Comparison of ENCODE assay signal across 26 cellular contexts in the genomic region with DNA sequence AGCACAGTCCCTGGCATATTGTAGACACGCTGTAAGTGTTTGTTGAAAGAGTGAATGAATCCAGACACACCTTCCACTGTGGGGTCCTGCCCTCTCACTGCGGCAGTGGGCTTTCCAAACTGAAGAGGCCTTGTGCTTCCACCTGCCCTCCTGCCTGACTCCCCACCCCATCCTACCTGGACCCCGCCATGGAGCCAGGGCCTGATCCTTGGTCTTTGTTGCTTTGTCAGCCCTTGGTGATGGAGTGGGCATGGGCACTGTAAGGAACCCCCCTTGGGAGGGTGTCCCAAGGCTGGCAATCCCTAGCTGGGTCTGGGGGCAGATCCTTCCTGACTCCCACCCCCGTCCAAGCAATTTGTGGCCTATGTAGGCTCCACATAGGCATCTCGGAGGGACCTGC. TPM values are rescaled to one million over a fixed set of nuclear protein-coding genes. Genes with fewer than 3 reads are reported as not detected.
DNase-seq lines count a peak whose midpoint lies in the region; ATAC-seq, FAIRE-seq and TF ChIP-seq lines count a peak whose summit lies in the region.
"Had no signal": no experiment of that assay in that cellular context is flagged by ENCODE, and none has a peak within 500 bp of the region (broad histone marks: within the 10 kb centered on the region; RNA-seq: fewer than 3 reads in every experiment).

No MANE protein-coding gene starts in this region.

- no peaks in the 10 kb centered on the region for H3K9me3 ChIP-seq in spleen
- H3K9me3 ChIP-seq: body of pancreas had no signal

- no peaks in the 10 kb centered on the region for H3K9me3 Mint-ChIP-seq in nephron
- no peaks in the 10 kb centered on the region for H3K9me3 Mint-ChIP-seq in effector memory CD8-positive, alpha-beta T cell
- H3K9me3 Mint-ChIP-seq: activated naive CD8-positive, alpha-beta T cell treated with anti-CD3 and anti-CD28 coated beads, Interleukin-2, amount 10 ng/mL, durations not matched to agents 7 days and 5 days; activated T-helper 2 cell treated with anti-CD3 and anti-CD28 coated beads, Interferon-gamma antibody, Interleukin-2, Interleukin-4, amounts not matched to agents 10 μg/mL and 5 μg/mL and 100 μg/mL, durations not matched to agents 14 hours and 24 hours and 36 hours; CD4-positive, alpha-beta T cell; IgD-negative memory B cell; memory B cell; naive thymus-derived CD8-positive, alpha-beta T cell had no signal

- no peaks in the 10 kb centered on the region for H3K36me3 ChIP-seq in brain microvascular endothelial cell (replicated peaks)
- no peaks in the 10 kb centered on the region for H3K36me3 ChIP-seq in spleen

- TF ChIP-seq POLR2A in spleen (IDR thresholded peaks at IDR 0.05): no peak

- peaks cover 28% of the 10 kb centered on the region for H3K4me1 Mint-ChIP-seq in nephron
- H3K4me1 Mint-ChIP-seq in effector memory CD8-positive, alpha-beta T cell (ENCODE audit: low read depth in 2 of 2): no peaks in the 10 kb centered on the region
- H3K4me1 Mint-ChIP-seq: activated naive CD8-positive, alpha-beta T cell treated with anti-CD3 and anti-CD28 coated beads, Interleukin-2, amount 10 ng/mL, durations not matched to agents 7 days and 5 days; IgD-negative memory B cell; memory B cell had no signal

- no peaks in the 10 kb centered on the region for H3K27me3 Mint-ChIP-seq in nephron (ENCODE audit: low read depth)
- peaks cover 0 to 11% of the 10 kb centered on the region in 2 donors for H3K27me3 Mint-ChIP-seq in effector memory CD8-positive, alpha-beta T cell
- H3K27me3 Mint-ChIP-seq: CD4-positive, alpha-beta T cell; IgD-negative memory B cell; memory B cell had no signal

- no peak overlapping the region for H3K4me3 Mint-ChIP-seq in nephron
- H3K4me3 Mint-ChIP-seq in effector memory CD8-positive, alpha-beta T cell: no peak overlapping the region
- H3K4me3 Mint-ChIP-seq: activated naive CD8-positive, alpha-beta T cell treated with anti-CD3 and anti-CD28 coated beads, Interleukin-2, amount 10 ng/mL, durations not matched to agents 7 days and 5 days; CD4-positive, alpha-beta T cell; memory B cell; naive thymus-derived CD8-positive, alpha-beta T cell had no signal

- H3K27ac ChIP-seq in brain microvascular endothelial cell (peak overlapping the region; percentile 14), spleen (peak overlapping the region in 2 of 8 donors; percentile 1 to 10)
- H3K27ac ChIP-seq: body of pancreas, PC-9 had no signal

- 85 to 96% (median 88%) methylated on average over 4 to 5 of the region's 5 CpGs for WGBS in spleen, 5 donors

- no peaks in the 10 kb centered on the region for H3K36me3 Mint-ChIP-seq in nephron (ENCODE audit: low read depth)
- H3K36me3 Mint-ChIP-seq in effector memory CD8-positive, alpha-beta T cell (ENCODE audit: insufficient read depth): no peaks in the 10 kb centered on the region
- H3K36me3 Mint-ChIP-seq: activated naive CD8-positive, alpha-beta T cell treated with anti-CD3 and anti-CD28 coated beads, Interleukin-2, amount 10 ng/mL, durations not matched to agents 7 days and 5 days; IgD-negative memory B cell; memory B cell; naive thymus-derived CD8-positive, alpha-beta T cell had no signal

- peaks cover 0 to 5% (median 0%) of the 10 kb centered on the region in 6 donors for H3K4me1 ChIP-seq in spleen
- H3K4me1 ChIP-seq: body of pancreas had no signal

- no peak for DNase-seq in HTR-8/SVneo (ENCODE audit: insufficient read length, low spot score)
- DNase-seq in brain microvascular endothelial cell: no peak
- peak; percentile 31 for DNase-seq in spleen
- DNase-seq in stimulated activated CD4-positive, alpha-beta T cell treated with anti-CD3 and anti-CD28 coated beads, Interleukin-2, amount 100 ng/mL, for 24 hours: no peak
- DNase-seq in effector memory CD8-positive, alpha-beta T cell: no peak
- DNase-seq: activated CD4-positive, alpha-beta T cell treated with anti-CD3 and anti-CD28 coated beads for 4 hours; activated naive CD8-positive, alpha-beta T cell treated with anti-CD3 and anti-CD28 coated beads, Interleukin-2, amount 10 ng/mL, durations not matched to agents 7 days and 5 days; body of pancreas; CD4-positive, alpha-beta T cell; effector CD8-positive, alpha-beta T cell; NCI-H1105 treated with DMSO at 0.1 percent for 48 hours; NCI-H2081; PC-9; SIG-M5; small intestine; stimulated activated CD4-positive, alpha-beta T cell treated with anti-CD3 and anti-CD28 coated beads, Interleukin-4, amount 100 ng/mL, for 4 hours; T-helper 1 cell had no signal

- peak; percentile 13 for FAIRE-seq in HTR-8/SVneo (lab: Jason Lieb, UNC)
- FAIRE-seq: G401.6, GM18507, H54, small intestine had no signal

- no peak overlapping the region for H3K4me3 ChIP-seq in brain microvascular endothelial cell (ENCODE audit: low read depth, low read length)
- H3K4me3 ChIP-seq in spleen: no peak overlapping the region
- H3K4me3 ChIP-seq: body of pancreas, PC-9 had no signal

- H3K27me3 ChIP-seq in brain microvascular endothelial cell (replicated peaks) (no peaks in the 10 kb centered on the region), spleen (replicated peaks in 1 of 7) (no peaks in the 10 kb centered on the region)
- H3K27me3 ChIP-seq: body of pancreas had no signal

- TF ChIP-seq CTCF in brain microvascular endothelial cell (IDR thresholded peaks at IDR 0.05; ENCODE audit: low read depth, low read length, missing control alignments) (no peak), nephron (IDR thresholded peaks at IDR 0.05; ENCODE audit: unreplicated experiment in 3 of 3) (no peak), spleen (IDR thresholded peaks at IDR 0.05 in 8 of 11, conservative IDR thresholded peaks at IDR 0.05 in 3 of 11) (no peak)

- intact Hi-C loops in spleen (cut with DNase I; ENCODE audit: low total_unique reads): no loop called here

- in situ Hi-C loops in brain microvascular endothelial cell (cut with HindIII; ENCODE audit: low pct_ligation_motif_present, low sequenced_read_pairs): no loop called here

- H3K27ac Mint-ChIP-seq in nephron: peak overlapping the region; percentile 53 to 87 (median 55)
- no peak overlapping the region for H3K27ac Mint-ChIP-seq in effector memory CD8-positive, alpha-beta T cell
- H3K27ac Mint-ChIP-seq: activated naive CD8-positive, alpha-beta T cell treated with anti-CD3 and anti-CD28 coated beads, Interleukin-2, amount 10 ng/mL, durations not matched to agents 7 days and 5 days; activated T-helper 2 cell treated with anti-CD3 and anti-CD28 coated beads, Interferon-gamma antibody, Interleukin-2, Interleukin-4, amounts not matched to agents 10 μg/mL and 5 μg/mL and 100 μg/mL, durations not matched to agents 14 hours and 24 hours and 36 hours; CD4-positive, alpha-beta T cell; memory B cell had no signal

- no peak for ATAC-seq in activated CD4-positive, CD25-positive, alpha-beta regulatory T cell treated with anti-CD3 and anti-CD28 coated beads, Interleukin-2, amount 50 U/mL, for 24 hours
- ATAC-seq in effector memory CD8-positive, alpha-beta T cell (replicated peaks): no peak
- ATAC-seq: body of pancreas; naive thymus-derived CD8-positive, alpha-beta T cell had no signal

RNA-seq across cellular contexts. Expression of a gene that starts 33.1 kb away (rescaled TPM):
- total RNA-seq in spleen: 10 to 100 TPM in 5 of 7 donors, 1 to 10 TPM in 2; 7.5 to 30.5 (median 16.2) TPM
- 1 to 10 TPM; 1.5 to 5.3 (median 2.0) TPM for polyA plus RNA-seq in spleen

Comparison
In these comparisons a context has a peak if more than half of its experiments do, and no peak if none do; other contexts are left out.
1. H3K27ac Mint-ChIP-seq: peak in nephron (3 of 3); none in effector memory CD8-positive, alpha-beta T cell (0 of 2).